28 cellular contexts compared by ENCODE assay signal in the genomic region with DNA sequence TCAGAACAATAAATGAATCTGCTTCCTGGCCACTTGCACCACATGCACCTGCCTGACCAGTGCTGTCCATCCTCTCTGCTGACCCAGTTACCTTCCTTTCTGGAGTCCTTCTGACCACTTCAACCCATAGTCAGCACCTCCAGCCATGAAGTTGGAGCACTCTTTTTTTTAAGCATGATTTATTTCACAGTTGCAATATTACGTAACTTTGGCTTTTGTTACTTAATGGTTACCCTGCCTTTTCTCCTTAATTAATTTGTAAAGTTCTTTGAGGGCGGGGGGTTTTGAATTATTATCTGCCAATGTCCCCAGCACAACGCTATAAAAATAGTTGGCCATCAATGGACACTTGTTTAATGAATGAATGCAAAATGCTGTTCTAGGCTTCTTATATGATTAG.
"Had no signal": no experiment of that assay in that cellular context is flagged by ENCODE, and none has a peak within 500 bp of the region (broad histone marks: within the 10 kb centered on the region; RNA-seq: fewer than 3 reads in every experiment).

No MANE protein-coding gene starts in this region.

- H3K27me3 ChIP-seq: neural progenitor cell, ovary, suprapubic skin, testis, tibial artery, transverse colon, upper lobe of right lung, uterus had no signal

- H3K9me3 ChIP-seq: ovary, psoas muscle, spleen, suprapubic skin, testis, tibial artery, transverse colon, upper lobe of right lung, uterus had no signal

- H3K27ac ChIP-seq: neural progenitor cell, ovary, parathyroid adenoma, psoas muscle, skin epidermis, spleen, suprapubic skin, testis, tibial artery, transverse colon, upper lobe of right lung, uterus had no signal

- H3K4me2 ChIP-seq: neural progenitor cell, smooth muscle cell had no signal

- ATAC-seq: natural killer cell; psoas muscle; right cardiac atrium; sciatic nerve; stimulated activated memory B cell treated with anti-CD40 and anti-IgM and Interleukin-4, amounts not matched to agents 10 μg/mL and 1 μg/mL and 100 μg/mL, for 72 hours; stimulated activated naive CD8-positive, alpha-beta T cell treated with anti-CD3 and anti-CD28 coated beads, Interleukin-15, amount 100 ng/mL, for 72 hours; stimulated activated naive CD8-positive, alpha-beta T cell treated with anti-CD3 and anti-CD28 coated beads, Interleukin-15, Interleukin-2, amounts not matched to agents 100 U/mL and 50 U/mL, for 24 hours; upper lobe of right lung had no signal

- H2AFZ ChIP-seq: neural progenitor cell, parathyroid adenoma had no signal

- H3K36me3 ChIP-seq: neural progenitor cell, ovary, spleen, suprapubic skin, tibial artery, transverse colon, upper lobe of right lung, uterus had no signal

- DNase-seq: natural killer cell; occipital lobe; ovary; posterior cingulate gyrus; psoas muscle; right cardiac atrium; spleen; stimulated activated CD4-positive, alpha-beta T cell treated with anti-CD3 and anti-CD28 coated beads, Interleukin-12 subunit alpha, Interleukin-12 subunit beta, amount 100 ng/mL, for 4 hours; stimulated activated CD4-positive, alpha-beta T cell treated with anti-CD3 and anti-CD28 coated beads, Interleukin-1b, Interleukin-23, amount 100 ng/mL, for 48 hours; stimulated activated CD4-positive, alpha-beta T cell treated with anti-CD3 and anti-CD28 coated beads, Interleukin-4, amount 100 ng/mL, for 1 hour; stimulated activated CD4-positive, alpha-beta T cell treated with anti-CD3 and anti-CD28 coated beads, Interleukin-4, amount 100 ng/mL, for 4 hours; stimulated activated CD8-positive, alpha-beta memory T cell treated with anti-CD3 and anti-CD28 coated beads, Interleukin-4, amount 100 ng/mL, for 48 hours; stimulated activated naive CD4-positive, alpha-beta T cell; stimulated activated naive CD8-positive, alpha-beta T cell treated with anti-CD3 and anti-CD28 coated beads, Interleukin-15, amount 100 ng/mL, for 72 hours; stimulated activated naive CD8-positive, alpha-beta T cell treated with anti-CD3 and anti-CD28 coated beads, Interleukin-15, Interleukin-2, amounts not matched to agents 100 U/mL and 50 U/mL, for 24 hours; substantia nigra; testis; tibial artery; transverse colon; upper lobe of right lung; uterus had no signal

- H3K9ac ChIP-seq: neural progenitor cell, parathyroid adenoma had no signal

- H3K4me3 ChIP-seq: neural progenitor cell, ovary, psoas muscle, skin epidermis, smooth muscle cell, spleen, suprapubic skin, testis, tibial artery, transverse colon, upper lobe of right lung, uterus had no signal

- H3K4me1 ChIP-seq: neural progenitor cell, parathyroid adenoma, psoas muscle, spleen, suprapubic skin, testis, transverse colon, upper lobe of right lung, uterus had no signal
